Comparison of ENCODE assay signal across 12 cellular contexts in genomic region chr10:127577376-127577775, GRCh38. TPM values are rescaled to one million over a fixed set of nuclear protein-coding genes. Genes with fewer than 3 reads are reported as not detected.
DNase-seq lines count a peak whose midpoint lies in the region; TF ChIP-seq lines count a peak whose summit lies in the region.
"Had no signal": no experiment of that assay in that cellular context is flagged by ENCODE, and none has a peak within 500 bp of the region (broad histone marks: within the 10 kb centered on the region; RNA-seq: fewer than 3 reads in every experiment).

No MANE protein-coding gene starts in this region.

- peaks cover 64% of the 10 kb centered on the region for H3K27me3 Mint-ChIP-seq in MCF 10A (ENCODE audit: insufficient read depth, unreplicated experiment)
- H3K27me3 Mint-ChIP-seq in CD14-positive monocyte (ENCODE audit: low read depth in 3 of 3) = peaks cover 1 to 5% (median 2%) of the 10 kb centered on the region in 3 donors
- H3K27me3 Mint-ChIP-seq: activated naive CD8-positive, alpha-beta T cell treated with anti-CD3 and anti-CD28 coated beads, Interleukin-2, amount 10 ng/mL, durations not matched to agents 7 days and 5 days had no signal

- H3K9me3 Mint-ChIP-seq in MCF 10A (ENCODE audit: unreplicated experiment) = no peaks in the 10 kb centered on the region
- peaks cover 0 to 6% (median 1%) of the 10 kb centered on the region in 7 donors for H3K9me3 Mint-ChIP-seq in CD14-positive monocyte
- H3K9me3 Mint-ChIP-seq: activated naive CD8-positive, alpha-beta T cell treated with anti-CD3 and anti-CD28 coated beads, Interleukin-2, amount 10 ng/mL, durations not matched to agents 7 days and 5 days had no signal

- TF ChIP-seq CTCF in MCF 10A (IDR thresholded peaks at IDR 0.05; ENCODE audit: unreplicated experiment) (peak; percentile 21), breast epithelium (IDR thresholded peaks at IDR 0.05) (no peak), CD14-positive monocyte (IDR thresholded peaks at IDR 0.05) (no peak)

- no peak overlapping the region for H3K27ac ChIP-seq in breast epithelium
- H3K27ac ChIP-seq in Karpas-422 (ENCODE audit: low read length) = no peak overlapping the region

- intact Hi-C loops in MCF 10A (cut with micrococcal nuclease) (loop anchor here (5.0 kb wide), 1 partner anchor 85 kb away; no protein-coding TSS in a partner anchor), breast epithelium (cut with DNase I; ENCODE audit: low total_unique reads) (no loop called here), CD14-positive monocyte (cut with micrococcal nuclease) (no loop called here), posterior cingulate gyrus (cut with DNase I) (no loop called here)

- BruUV-seq in MCF 10A (replicated peaks; lab: Mats Ljungman, UMichigan) = no TSS peak

- no peaks in the 10 kb centered on the region for H3K79me2 ChIP-seq in Karpas-422 (ENCODE audit: low read length)

- H3K36me3 Mint-ChIP-seq in MCF 10A (ENCODE audit: insufficient read depth, unreplicated experiment) (no peaks in the 10 kb centered on the region), CD14-positive monocyte (no peaks in the 10 kb centered on the region)
- H3K36me3 Mint-ChIP-seq: activated naive CD8-positive, alpha-beta T cell treated with anti-CD3 and anti-CD28 coated beads, Interleukin-2, amount 10 ng/mL, durations not matched to agents 7 days and 5 days; naive thymus-derived CD4-positive, alpha-beta T cell; WTC11 had no signal

- POLR2A ChIA-PET in MCF 10A (lab: Yijun Ruan, JAX) = no interaction called here

- H3K4me3 Mint-ChIP-seq in MCF 10A (ENCODE audit: unreplicated experiment) = no peak overlapping the region
- no peak overlapping the region for H3K4me3 Mint-ChIP-seq in CD14-positive monocyte
- H3K4me3 Mint-ChIP-seq: activated naive CD8-positive, alpha-beta T cell treated with anti-CD3 and anti-CD28 coated beads, Interleukin-2, amount 10 ng/mL, durations not matched to agents 7 days and 5 days; naive thymus-derived CD4-positive, alpha-beta T cell; WTC11 had no signal

- H3K4me2 ChIP-seq in Karpas-422 (ENCODE audit: low read depth, low read length, poor library complexity, severe bottlenecking) = no peak overlapping the region

- no peak overlapping the region for H3K4me3 ChIP-seq in breast epithelium
- no peak overlapping the region for H3K4me3 ChIP-seq in Karpas-422 (ENCODE audit: low read length)

- DNase-seq in MCF 10A (ENCODE audit: unreplicated experiment) (no peak), breast epithelium (ENCODE audit: low spot score in 2 of 2) (no peak), NCI-H748 (lab: John Stamatoyannopoulos, UW; ENCODE audit: unreplicated experiment) (peak; percentile 43), fibroblast of gingiva (ENCODE audit: low read depth) (peak; percentile 10), superior temporal gyrus (ENCODE audit: extremely low spot score) (peak; percentile 78), CD14-positive monocyte (ENCODE audit: low spot score) (no peak), posterior cingulate gyrus (no peak), Karpas-422 (no peak)
- DNase-seq: activated naive CD8-positive, alpha-beta T cell treated with anti-CD3 and anti-CD28 coated beads, Interleukin-2, amount 10 ng/mL, durations not matched to agents 7 days and 5 days; naive thymus-derived CD4-positive, alpha-beta T cell had no signal

- H3K27me3 ChIP-seq in breast epithelium (no peaks in the 10 kb centered on the region), Karpas-422 (ENCODE audit: low read length) (no peaks in the 10 kb centered on the region)

- CTCF ChIA-PET in MCF 10A (lab: Yijun Ruan, JAX) = interaction anchor here (0.6 to 2.4 kb wide), 12 partner anchors 9 to 433 kb away, joined by 3 to 12 read pairs (median 4); no protein-coding TSS in a partner anchor

- no peak for TF ChIP-seq POLR2A in breast epithelium (IDR thresholded peaks at IDR 0.05)

- peaks cover 0 to 13% of the 10 kb centered on the region in 2 donors for H3K9me3 ChIP-seq in breast epithelium
- H3K9me3 ChIP-seq in Karpas-422 (ENCODE audit: low read length) = no peaks in the 10 kb centered on the region

- H3K4me1 ChIP-seq in breast epithelium = no peaks in the 10 kb centered on the region
- H3K4me1 ChIP-seq in Karpas-422 (ENCODE audit: low read length) = no peaks in the 10 kb centered on the region

- H3K27ac Mint-ChIP-seq in MCF 10A (ENCODE audit: low read depth, unreplicated experiment) (no peak overlapping the region), CD14-positive monocyte (no peak overlapping the region)
- H3K27ac Mint-ChIP-seq: activated naive CD8-positive, alpha-beta T cell treated with anti-CD3 and anti-CD28 coated beads, Interleukin-2, amount 10 ng/mL, durations not matched to agents 7 days and 5 days; naive thymus-derived CD4-positive, alpha-beta T cell; WTC11 had no signal

- H3K36me3 ChIP-seq in breast epithelium (no peaks in the 10 kb centered on the region), Karpas-422 (ENCODE audit: insufficient read depth, low read length) (no peaks in the 10 kb centered on the region)

- H2AFZ ChIP-seq in Karpas-422 (ENCODE audit: low read length) = no peak overlapping the region

- H3K9me2 ChIP-seq in Karpas-422 (replicated peaks; ENCODE audit: insufficient read depth, low read length) = no peaks in the 10 kb centered on the region

- no peaks in the 10 kb centered on the region for H4K20me1 ChIP-seq in Karpas-422 (ENCODE audit: insufficient read depth, low read depth, low read length)

- H3K4me1 Mint-ChIP-seq in MCF 10A (ENCODE audit: insufficient read depth, unreplicated experiment) (peaks cover 4% of the 10 kb centered on the region), CD14-positive monocyte (no peaks in the 10 kb centered on the region)
- H3K4me1 Mint-ChIP-seq: activated naive CD8-positive, alpha-beta T cell treated with anti-CD3 and anti-CD28 coated beads, Interleukin-2, amount 10 ng/mL, durations not matched to agents 7 days and 5 days; naive thymus-derived CD4-positive, alpha-beta T cell; WTC11 had no signal

- no peak overlapping the region for H3K9ac ChIP-seq in Karpas-422 (ENCODE audit: low read length)

RNA-seq across cellular contexts. Expression of gene NPS, which starts 28.3 kb away (rescaled TPM):
- total RNA-seq in MCF 10A (2022) (not detected in 2 replicates), breast epithelium (not detected)
- polyA plus RNA-seq in CD14-positive monocyte = not detected
- not detected in 2 replicates for total RNA-seq in Karpas-422 (2014; rRNA removed; shearing (Covaris generic); ENCODE audit: low replicate concordance)
- total RNA-seq: activated naive CD8-positive, alpha-beta T cell treated with anti-CD3 and anti-CD28 coated beads, Interleukin-2, amount 10 ng/mL, durations not matched to agents 7 days and 5 days; naive thymus-derived CD4-positive, alpha-beta T cell; WTC11 had no signal
- polyA plus RNA-seq: BJ; naive thymus-derived CD4-positive, alpha-beta T cell had no signal

Comparison
In these comparisons a context has a peak if more than half of its experiments do, and no peak if none do; other contexts are left out.
1. DNase-seq: peak in NCI-H748 (single experiment), fibroblast of gingiva (single experiment) and superior temporal gyrus (single experiment); none in MCF 10A (single experiment), breast epithelium (0 of 2), CD14-positive monocyte (single experiment), posterior cingulate gyrus (0 of 10) and Karpas-422 (single experiment).